ENCODE assay signal across 1 cellular context in genomic region chr4:6710282-6710681, GRCh38.
TF ChIP-seq lines count a peak whose summit lies in the region.

No MANE protein-coding gene starts in this region.

TF ChIP-seq in IMR-90, 13 proteins besides CTCF, POLR2A, EP300 and RAD21 (continued from another document):
- TF ChIP-seq ELK1 (IDR thresholded peaks at IDR 0.05; ENCODE audit: borderline replicate concordance, low read depth, low read length) (no peak), USF2 (IDR thresholded peaks at IDR 0.05; ENCODE audit: low read depth, low read length) (no peak), MAFK (IDR thresholded peaks at IDR 0.05; ENCODE audit: low read depth, low read length) (no peak), CHD1 (IDR thresholded peaks at IDR 0.05; ENCODE audit: low read depth, low read length) (no peak), CEBPB (IDR thresholded peaks at IDR 0.05; ENCODE audit: low read depth, low read length) (no peak), BHLHE40 (IDR thresholded peaks at IDR 0.05; ENCODE audit: low read depth, low read length) (no peak), RFX5 (IDR thresholded peaks at IDR 0.05; ENCODE audit: low read depth, low read length) (no peak)
